ENCODE assay signal across 2 cellular contexts in genomic region chr4:38562751-38563198, GRCh38.
A peak's percentile ranks its signal among the peaks of the same experiment; 100 is the strongest.
TF ChIP-seq lines count a peak whose summit lies in the region.

No MANE protein-coding gene starts in this region.

TF ChIP-seq in IMR-90, 13 proteins besides CTCF, POLR2A, EP300 and RAD21:
- TF ChIP-seq CEBPB (IDR thresholded peaks at IDR 0.05; ENCODE audit: low read depth, low read length) (0 out of 2 replicates have a peak, but pooled peaks have one; percentile 31), MXI1 (IDR thresholded peaks at IDR 0.05; ENCODE audit: borderline replicate concordance, low read depth, low read length) (no peak)

TF ChIP-seq in H1, 55 proteins besides CTCF, POLR2A, EP300 and RAD21:
- TF ChIP-seq SIN3A (conservative IDR thresholded peaks at IDR 0.05 in 1 of 2, IDR thresholded peaks at IDR 0.05 in 1 of 2; ENCODE audit: low read depth in 1 of 2, low read length in 2 of 2): no peak
- no peak for TF ChIP-seq TAF1 (IDR thresholded peaks at IDR 0.05; ENCODE audit: low read depth, low read length)
- 0 out of 2 replicates have a peak, but pooled peaks have one; percentile 36 for TF ChIP-seq CEBPB (IDR thresholded peaks at IDR 0.05; ENCODE audit: low read depth, low read length)
TF ChIP-seq in H1: peak in this region for 1.
